In the genomic region with DNA sequence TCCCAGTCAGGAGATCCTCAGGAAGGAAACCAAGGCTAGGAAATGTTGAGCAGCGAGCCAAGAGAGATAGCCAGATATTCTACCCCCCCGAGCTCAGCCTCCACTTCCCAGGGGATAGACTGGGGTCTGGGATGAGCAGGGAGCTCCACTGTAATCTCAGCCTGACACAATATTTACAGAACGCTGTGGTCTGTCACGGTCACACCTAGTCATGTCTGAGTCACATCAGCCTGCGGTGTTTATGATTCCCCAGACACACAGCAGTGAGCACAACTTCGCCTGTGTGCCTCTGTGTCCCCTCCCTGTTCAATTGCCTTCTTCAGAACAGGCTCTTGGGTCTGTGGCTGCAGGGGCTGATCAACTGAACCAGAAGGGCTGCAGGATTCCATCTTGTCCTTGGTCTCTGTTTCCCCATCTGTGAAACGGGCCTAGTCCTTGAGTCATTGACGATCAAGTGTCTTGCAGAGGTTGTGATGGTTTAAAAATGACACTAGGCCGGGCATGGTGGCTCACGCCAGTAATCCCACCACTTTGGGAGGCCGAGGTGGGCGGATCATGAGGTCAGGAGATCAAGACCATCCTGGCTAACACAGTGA, we compare ENCODE assay signal across 15 cellular contexts. TPM values are rescaled to one million over a fixed set of nuclear protein-coding genes. Genes with fewer than 3 reads are reported as not detected.
A peak's percentile ranks its signal among the peaks of the same experiment; 100 is the strongest.
DNase-seq lines count a peak whose midpoint lies in the region; ATAC-seq, FAIRE-seq and TF ChIP-seq lines count a peak whose summit lies in the region.
"Had no signal": no experiment of that assay in that cellular context is flagged by ENCODE, and none has a peak within 500 bp of the region (broad histone marks: within the 10 kb centered on the region; RNA-seq: fewer than 3 reads in every experiment).

No MANE protein-coding gene starts in this region.

- WGBS in GM12878 (ENCODE audit: insufficient coverage, insufficient replicate concordance, low lambda C conversion rate, missing lambda C conversion rate) = 14% methylated on average over 12 of the region's 12 CpGs

- in situ Hi-C loops in GM12878 (cut with MboI) = no loop called here

- SMC1A ChIA-PET in GM12878 (lab: Charles Lee; ENCODE audit: uncharacterized antibody, unreplicated experiment) = no interaction called here

- H3K9ac ChIP-seq in GM12878 (ENCODE audit: control insufficient read depth, insufficient read depth, low read length) = no peak overlapping the region

- intact Hi-C loops in GM12878 (cut with micrococcal nuclease; ENCODE audit: unreplicated experiment) = no loop called here

- H3K27me3 ChIP-seq in GM12878 (replicated peaks in 1 of 2; ENCODE audit: control insufficient read depth in 2 of 2, insufficient read depth in 2 of 2, low read length in 1 of 2) = no peaks in the 10 kb centered on the region; a peak in 1 of 4 replicates
- H3K27me3 ChIP-seq: body of pancreas, thyroid gland had no signal

- H3K79me2 ChIP-seq in GM12878 (ENCODE audit: control insufficient read depth, insufficient read depth, low read length) = no peaks in the 10 kb centered on the region

- RAD21 ChIA-PET in GM12878 (lab: Charles Lee; ENCODE audit: unreplicated experiment) = interaction anchor here (1.4 kb wide), 1 partner anchor 32 kb away, joined by 3 read pairs; no protein-coding TSS in a partner anchor

- DNase-seq in ELR (ENCODE audit: low read depth) (peak; percentile 86), NB4 (ENCODE audit: low read depth) (peak; percentile 35), GM12878 (ENCODE audit: low read depth, low spot score) (no peak), myocyte (ENCODE audit: low read depth) (peak; percentile 49), NCI-H128 (lab: John Stamatoyannopoulos, UW; ENCODE audit: unreplicated experiment) (no peak), NCI-H2196 treated with DMSO at 0.1 percent for 48 hours (lab: John Stamatoyannopoulos, UW; ENCODE audit: unreplicated experiment) (no peak), COLO668 (lab: John Stamatoyannopoulos, UW; ENCODE audit: unreplicated experiment) (no peak)
- DNase-seq: activated CD4-positive, CD25-positive, alpha-beta regulatory T cell; activated T-cell treated with anti-CD3 and anti-CD28 coated beads, Interleukin-2, amount 50 U/mL, for 4 hours; body of pancreas; NCI-H226; Right ventricle myocardium superior; thyroid gland had no signal

- H3K36me3 ChIP-seq in GM12878 (ENCODE audit: control insufficient read depth in 2 of 2, insufficient read depth in 2 of 2, low read length in 1 of 2) = no peaks in the 10 kb centered on the region; a peak in 1 of 4 replicates
- H3K36me3 ChIP-seq: thyroid gland had no signal

- no peak for FAIRE-seq in GM12878 (lab: Jason Lieb, UNC)

- peak; percentile 67 for ATAC-seq in GM12878
- no peak for ATAC-seq in HG02763 (IDR thresholded peaks at IDR 0.05; ENCODE audit: unreplicated experiment)
- ATAC-seq: body of pancreas had no signal

- BruUV-seq in GM12878 (replicated peaks; lab: Mats Ljungman, UMichigan) = no TSS peak

- H2AFZ ChIP-seq in GM12878 (ENCODE audit: control insufficient read depth, low read depth, low read length) = no peak overlapping the region

- H3K4me3 ChIP-seq in NB4 (ENCODE audit: low read depth, low read length) (no peak overlapping the region), GM12878 (no peak overlapping the region)
- H3K4me3 ChIP-seq: body of pancreas, thyroid gland had no signal

- H4K20me1 ChIP-seq in GM12878 (ENCODE audit: control insufficient read depth, insufficient read depth) = no peaks in the 10 kb centered on the region

- H3K27ac ChIP-seq in GM12878 (ENCODE audit: control insufficient read depth, insufficient read depth) = no peak overlapping the region
- H3K27ac ChIP-seq: body of pancreas, thyroid gland had no signal

- TF ChIP-seq RAD21 in GM12878 (IDR thresholded peaks at IDR 0.05; ENCODE audit: insufficient read depth, low read depth, low read length) = no peak

- TF ChIP-seq POLR2A in NB4 (IDR thresholded peaks at IDR 0.05; ENCODE audit: extremely low read depth, insufficient read length) = no peak
- TF ChIP-seq POLR2A in GM12878 (IDR thresholded peaks at IDR 0.05; ENCODE audit: low read depth, low read length) = no peak

- H3K4me1 ChIP-seq in GM12878 (ENCODE audit: control insufficient read depth, insufficient read depth, low read length) = no peaks in the 10 kb centered on the region
- H3K4me1 ChIP-seq: thyroid gland had no signal

- TF ChIP-seq CTCF in NB4 (IDR thresholded peaks at IDR 0.05; ENCODE audit: low read depth, low read length) (no peak), GM12878 (IDR thresholded peaks at IDR 0.05 in 2 of 3, conservative IDR thresholded peaks at IDR 0.05 in 1 of 3; ENCODE audit: control insufficient read depth in 2 of 3, extremely low read depth in 1 of 3, insufficient read depth in 1 of 3, low read depth in 3 of 3, low read length in 3 of 3) (no peak)

- no peak for TF ChIP-seq EP300 in GM12878 (IDR thresholded peaks at IDR 0.05; ENCODE audit: borderline replicate concordance in 1 of 2, control insufficient read depth in 1 of 2, low read depth in 2 of 2, low read length in 2 of 2)

- CTCF ChIA-PET in GM12878 (lab: Yijun Ruan, JAX) = interaction anchor here (0.6 kb wide), 1 partner anchor 544 kb away, joined by 3 read pairs; no protein-coding TSS in a partner anchor

- H3K9me3 ChIP-seq in GM12878 (replicated peaks; ENCODE audit: control insufficient read depth, insufficient read depth, low read length) = no peaks in the 10 kb centered on the region
- H3K9me3 ChIP-seq: body of pancreas, thyroid gland had no signal

- POLR2A ChIA-PET in GM12878 (lab: Charles Lee) = no interaction called here

- H3K4me2 ChIP-seq in GM12878 (ENCODE audit: control insufficient read depth, insufficient read depth) = no peak overlapping the region

RNA-seq across cellular contexts. Expression of gene PRRX2, which starts 8.6 kb away (rescaled TPM):
- not detected in 2 replicates for total RNA-seq in GM12878 (2013; cell fraction: nucleolus; rRNA removed)
- total RNA-seq in GM12878 (2014; rRNA removed) = not detected in 2 replicates
- not detected in 2 replicates for total RNA-seq in GM12878 (2014; rRNA removed; fragmentation: Illumina TruSeq; extraction: Trizol)
- total RNA-seq in GM12878 (2021) = not detected in 2 replicates
- not detected for polyA plus RNA-seq in GM12878 (2011; ENCODE audit: low read depth)
- not detected in 2 replicates for polyA plus RNA-seq in GM12878 (2011; rRNA removed)
- polyA plus RNA-seq in GM12878 (2011; cell fraction: cytosol; rRNA removed) = not detected in 2 replicates
- polyA plus RNA-seq in GM12878 (2011; cell fraction: nucleus; rRNA removed) = not detected in 2 replicates
- polyA plus RNA-seq in GM12878 (2012) = not detected in 2 replicates
- polyA plus RNA-seq in GM12878 (2014; fragmentation: Illumina TruSeq; extraction: Trizol) = not detected in 2 replicates
- not detected for polyA plus RNA-seq in GM12878 (2014; fragmentation: Nextera tagmentation; extraction: Ambion mirVana)
- not detected in 2 replicates for polyA plus RNA-seq in GM12878 (2014; rRNA removed)
- polyA plus RNA-seq in GM12878 (2016; fragmentation: Nextera tagmentation; extraction: Ambion mirVana) = not detected
- not detected in 2 replicates for polyA minus RNA-seq in GM12878 (2011; rRNA and poly(A)+ RNA removed)
- polyA minus RNA-seq in GM12878 (2011; cell fraction: cytosol; rRNA and poly(A)+ RNA removed) = not detected in 2 replicates
- polyA minus RNA-seq in GM12878 (2011; cell fraction: nucleus; rRNA and poly(A)+ RNA removed) = not detected in 2 replicates
- total RNA-seq in myocyte = not detected in 2 replicates
- polyA plus RNA-seq in myocyte (2012) = 0.13 TPM

RNA-seq across cellular contexts. Expression of gene ASB6, which starts 14.9 kb away (rescaled TPM):
- 6.0 and 8.6 TPM in 2 replicates for total RNA-seq in GM12878 (2013; cell fraction: nucleolus; rRNA removed)
- total RNA-seq in GM12878 (2014; rRNA removed) (11.1 and 11.4 TPM in 2 replicates), GM12878 (2014; rRNA removed; fragmentation: Illumina TruSeq; extraction: Trizol) (4.7 and 5.2 TPM in 2 replicates), GM12878 (2021) (15.1 and 15.2 TPM in 2 replicates), myocyte (14.3 and 17.4 TPM in 2 replicates)
- 4.7 TPM for polyA plus RNA-seq in GM12878 (2011; ENCODE audit: low read depth)
- polyA plus RNA-seq in GM12878 (2011; rRNA removed) (3.7 and 7.9 TPM in 2 replicates), GM12878 (2014; fragmentation: Illumina TruSeq; extraction: Trizol) (3.6 and 8.3 TPM in 2 replicates), GM12878 (2014; fragmentation: Nextera tagmentation; extraction: Ambion mirVana) (1 to 10 TPM in 1 of 2 experiments, under 1 TPM in 1; 0.80 to 1.1 TPM), GM12878 (2014; rRNA removed) (15.8 and 16.3 TPM in 2 replicates), GM12878 (2016; fragmentation: Nextera tagmentation; extraction: Ambion mirVana) (10 to 100 TPM; 15.8 to 18.2 TPM)
- 9.8 and 13.0 TPM in 2 replicates for polyA plus RNA-seq in GM12878 (2011; cell fraction: cytosol; rRNA removed)
- 20.2 and 23.7 TPM in 2 replicates for polyA plus RNA-seq in GM12878 (2011; cell fraction: nucleus; rRNA removed)
- 8.1 and 8.5 TPM in 2 replicates for polyA plus RNA-seq in GM12878 (2012)
- polyA minus RNA-seq in GM12878 (2011; rRNA and poly(A)+ RNA removed) = 3.7 and 7.9 TPM in 2 replicates
- 3.0 and 3.1 TPM in 2 replicates for polyA minus RNA-seq in GM12878 (2011; cell fraction: cytosol; rRNA and poly(A)+ RNA removed)
- 3.9 and 6.4 TPM in 2 replicates for polyA minus RNA-seq in GM12878 (2011; cell fraction: nucleus; rRNA and poly(A)+ RNA removed)
- 17.6 TPM for polyA plus RNA-seq in myocyte (2012)

RNA-seq across cellular contexts. Expression of gene NTMT1, which starts 30.9 kb away (rescaled TPM):
- 15.1 and 18.7 TPM in 2 replicates for total RNA-seq in GM12878 (2013; cell fraction: nucleolus; rRNA removed)
- total RNA-seq in GM12878 (2014; rRNA removed) (31.9 and 37.9 TPM in 2 replicates), GM12878 (2014; rRNA removed; fragmentation: Illumina TruSeq; extraction: Trizol) (25.2 and 26.3 TPM in 2 replicates), GM12878 (2021) (37.7 and 40.7 TPM in 2 replicates), myocyte (30.9 and 35.9 TPM in 2 replicates)
- 10.9 TPM for polyA plus RNA-seq in GM12878 (2011; ENCODE audit: low read depth)
- polyA plus RNA-seq in GM12878 (2011; rRNA removed) (26.9 and 47.1 TPM in 2 replicates), GM12878 (2014; fragmentation: Illumina TruSeq; extraction: Trizol) (19.6 and 27.7 TPM in 2 replicates), GM12878 (2014; fragmentation: Nextera tagmentation; extraction: Ambion mirVana) (10 to 100 TPM; 12.8 to 18.3 TPM), GM12878 (2014; rRNA removed) (47.6 and 54.2 TPM in 2 replicates), GM12878 (2016; fragmentation: Nextera tagmentation; extraction: Ambion mirVana) (10 to 100 TPM; 78.3 to 85.4 TPM)
- polyA plus RNA-seq in GM12878 (2011; cell fraction: cytosol; rRNA removed) = 47.8 and 73.5 TPM in 2 replicates
- 28.5 and 36.6 TPM in 2 replicates for polyA plus RNA-seq in GM12878 (2011; cell fraction: nucleus; rRNA removed)
- polyA plus RNA-seq in GM12878 (2012) = 19.6 and 22.2 TPM in 2 replicates
- polyA minus RNA-seq in GM12878 (2011; rRNA and poly(A)+ RNA removed) = 18.3 and 34.0 TPM in 2 replicates
- polyA minus RNA-seq in GM12878 (2011; cell fraction: cytosol; rRNA and poly(A)+ RNA removed) = 11.1 and 16.9 TPM in 2 replicates
- polyA minus RNA-seq in GM12878 (2011; cell fraction: nucleus; rRNA and poly(A)+ RNA removed) = 6.4 and 15.8 TPM in 2 replicates
- polyA plus RNA-seq in myocyte (2012) = 62.9 TPM

RNA-seq across cellular contexts. Expression of gene C9orf50, which starts 36.0 kb away (rescaled TPM):
- 0.44 TPM in 1 of 2 replicates, not detected in the other for total RNA-seq in GM12878 (2013; cell fraction: nucleolus; rRNA removed)
- not detected in 2 replicates for total RNA-seq in GM12878 (2014; rRNA removed)
- not detected in 2 replicates for total RNA-seq in GM12878 (2014; rRNA removed; fragmentation: Illumina TruSeq; extraction: Trizol)
- not detected in 2 replicates for total RNA-seq in GM12878 (2021)
- not detected for polyA plus RNA-seq in GM12878 (2011; ENCODE audit: low read depth)
- polyA plus RNA-seq in GM12878 (2011; rRNA removed) = not detected in 2 replicates
- polyA plus RNA-seq in GM12878 (2011; cell fraction: cytosol; rRNA removed) = not detected in 2 replicates
- polyA plus RNA-seq in GM12878 (2011; cell fraction: nucleus; rRNA removed) = 0.09 TPM in 1 of 2 replicates, not detected in the other
- polyA plus RNA-seq in GM12878 (2012) = not detected in 2 replicates
- polyA plus RNA-seq in GM12878 (2014; fragmentation: Illumina TruSeq; extraction: Trizol) = not detected in 2 replicates
- not detected for polyA plus RNA-seq in GM12878 (2014; fragmentation: Nextera tagmentation; extraction: Ambion mirVana)
- not detected in 2 replicates for polyA plus RNA-seq in GM12878 (2014; rRNA removed)
- not detected for polyA plus RNA-seq in GM12878 (2016; fragmentation: Nextera tagmentation; extraction: Ambion mirVana)
- not detected in 2 replicates for polyA minus RNA-seq in GM12878 (2011; rRNA and poly(A)+ RNA removed)
- not detected in 2 replicates for polyA minus RNA-seq in GM12878 (2011; cell fraction: cytosol; rRNA and poly(A)+ RNA removed)
- not detected in 2 replicates for polyA minus RNA-seq in GM12878 (2011; cell fraction: nucleus; rRNA and poly(A)+ RNA removed)
- not detected in 2 replicates for total RNA-seq in myocyte
- 0.34 TPM for polyA plus RNA-seq in myocyte (2012)
- total RNA-seq: activated T-cell treated with anti-CD3 and anti-CD28 coated beads, Interleukin-2, amount 50 U/mL, for 4 hours; body of pancreas; Right ventricle myocardium superior; skeletal muscle tissue; thyroid gland had no signal

Comparison
In these comparisons a context has a peak if more than half of its experiments do, and no peak if none do; other contexts are left out.
1. DNase-seq: peak in ELR (single experiment), NB4 (single experiment) and myocyte (single experiment); none in GM12878 (single experiment), NCI-H128 (single experiment), NCI-H2196 treated with DMSO at 0.1 percent for 48 hours (single experiment) and COLO668 (single experiment).